8 cellular contexts compared by ENCODE assay signal in the genomic region with DNA sequence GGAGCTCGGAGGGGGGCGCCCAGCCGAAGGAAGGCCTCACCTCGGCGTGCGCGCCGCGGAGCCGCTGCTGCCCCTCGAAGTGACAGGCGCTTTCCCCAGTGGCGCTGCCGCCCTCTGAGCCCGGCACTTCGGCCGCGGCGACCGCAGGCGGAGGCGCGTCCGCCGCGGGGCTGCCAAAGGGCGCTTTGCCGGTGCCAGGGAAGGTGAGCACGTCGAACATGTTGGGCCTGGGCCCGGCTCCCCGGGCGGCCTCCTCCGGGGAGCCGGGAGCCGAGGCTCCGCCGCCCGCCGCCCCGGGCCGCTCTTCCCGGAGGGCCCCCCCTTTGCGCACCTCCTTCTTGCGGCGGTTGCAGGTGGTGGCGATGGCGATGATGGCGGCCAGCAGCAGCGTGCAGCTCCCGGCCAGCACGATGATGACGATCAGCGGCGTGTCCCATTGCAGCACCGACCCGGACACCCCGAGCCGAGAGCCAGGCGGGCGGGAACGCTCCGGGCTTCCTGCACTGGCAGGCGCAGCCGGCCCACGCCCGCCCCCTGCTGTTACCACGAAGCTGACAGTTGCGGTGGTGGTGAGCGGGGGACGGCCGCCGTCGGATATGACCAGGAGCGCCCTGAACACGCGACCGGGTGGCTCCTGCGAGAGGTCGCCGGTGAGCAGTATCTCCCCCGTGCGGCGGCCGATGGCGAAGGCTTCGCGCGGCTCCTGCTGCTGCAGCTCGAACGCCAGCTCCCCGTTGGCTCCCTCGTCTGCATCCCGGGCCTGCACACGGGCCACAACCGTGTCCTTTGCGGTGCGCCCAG. TPM values are rescaled to one million over a fixed set of nuclear protein-coding genes. Genes with fewer than 3 reads are reported as not detected.
DNase-seq lines count a peak whose midpoint lies in the region; ATAC-seq and TF ChIP-seq lines count a peak whose summit lies in the region.

No MANE protein-coding gene starts in this region.

- peaks cover 5 to 9% of the 10 kb centered on the region in 2 donors for H3K36me3 Mint-ChIP-seq in activated T-cell treated with anti-CD3 and anti-CD28 coated beads, Interleukin-2, amount 50 U/mL, for 72 hours (ENCODE audit: insufficient read depth in 2 of 2)

- no peak overlapping the region for H3K27ac Mint-ChIP-seq in activated T-cell treated with anti-CD3 and anti-CD28 coated beads, Interleukin-2, amount 50 U/mL, for 72 hours

- no peaks in the 10 kb centered on the region for H3K9me3 Mint-ChIP-seq in activated T-cell treated with anti-CD3 and anti-CD28 coated beads, Interleukin-2, amount 50 U/mL, for 72 hours

- peak overlapping the region in 2 of 4 donors; percentile 7 to 40 for H3K4me3 ChIP-seq in transverse colon

- peaks cover 33% of the 10 kb centered on the region for H3K4me1 Mint-ChIP-seq in activated T-cell treated with anti-CD3 and anti-CD28 coated beads, Interleukin-2, amount 50 U/mL, for 72 hours (ENCODE audit: low read depth)

- TF ChIP-seq CTCF in transverse colon (IDR thresholded peaks at IDR 0.05), result peak in 4 of 5 experiments; percentile 16 to 50 (median 30)

- no peaks in the 10 kb centered on the region for H3K9me3 ChIP-seq in transverse colon

- H3K27me3 ChIP-seq in transverse colon, result peaks cover 78% of the 10 kb centered on the region

- in situ Hi-C loops in transverse colon (cut with MboI; ENCODE audit: low pct_ligation_motif_present in 1 of 4, low pct_unique_long_range_greater_than_20kb in 1 of 4, low sequenced_read_pairs in 3 of 4), result no loop called here

- intact Hi-C loops in Right ventricle myocardium inferior (cut with DNase I) (no loop called here), cardiac septum (cut with DNase I) (no loop called here), transverse colon (cut with DNase I; ENCODE audit: low total_unique reads) (no loop called here)

- peaks cover 65% of the 10 kb centered on the region for H3K27me3 Mint-ChIP-seq in activated T-cell treated with anti-CD3 and anti-CD28 coated beads, Interleukin-2, amount 50 U/mL, for 72 hours (ENCODE audit: low read depth)

- H3K4me1 ChIP-seq in transverse colon, result peaks cover 0 to 19% (median 14%) of the 10 kb centered on the region in 4 donors

- peak overlapping the region; percentile 66 to 72 for H3K4me3 Mint-ChIP-seq in activated T-cell treated with anti-CD3 and anti-CD28 coated beads, Interleukin-2, amount 50 U/mL, for 72 hours

- TF ChIP-seq EP300 in transverse colon (IDR thresholded peaks at IDR 0.05; ENCODE audit: low read depth), result no peak

- peak; percentile 76 for DNase-seq in Right ventricle myocardium inferior (ENCODE audit: missing footprints)
- no peak for DNase-seq in cardiac septum (ENCODE audit: low spot score)
- DNase-seq in activated T-cell treated with anti-CD3 and anti-CD28 coated beads, Interleukin-2, amount 50 U/mL, for 72 hours, result peak; percentile 64 to 71
- DNase-seq in iPS-NIHi11 (ENCODE audit: low spot score), result peak; percentile 79
- DNase-seq in transverse colon, result peak; percentile 55
- DNase-seq in Kasumi-1 (lab: John Stamatoyannopoulos, UW), result no peak
- no peak for DNase-seq in NCI-H1105 treated with DMSO at 0.1 percent for 48 hours (lab: John Stamatoyannopoulos, UW)

- ATAC-seq in Right ventricle myocardium inferior (no peak), GM18858 (IDR thresholded peaks at IDR 0.05; ENCODE audit: unreplicated experiment) (no peak)
- peak; percentile 65 to 69 for ATAC-seq in activated T-cell treated with anti-CD3 and anti-CD28 coated beads, Interleukin-2, amount 50 U/mL, for 72 hours (replicated peaks in 1 of 2)

- no peak overlapping the region for H3K27ac ChIP-seq in transverse colon

- WGBS in transverse colon (ENCODE audit: low coverage in 1 of 2), 2 donors, result 0 to 25% methylated on average over 8 to 45 of the region's 98 CpGs

- TF ChIP-seq POLR2A in transverse colon (IDR thresholded peaks at IDR 0.05), result no peak

- H3K36me3 ChIP-seq in transverse colon, result no peaks in the 10 kb centered on the region

RNA-seq across cellular contexts. Expression of a gene that starts 2.5 kb away (rescaled TPM):
- 0.05 TPM for total RNA-seq in Right ventricle myocardium inferior
- not detected for total RNA-seq in cardiac septum
- total RNA-seq in activated T-cell treated with anti-CD3 and anti-CD28 coated beads, Interleukin-2, amount 50 U/mL, for 72 hours, result not detected
- 1 to 10 TPM in 2 of 4 donors, not detected in 2; 1.9 to 4.9 TPM for total RNA-seq in transverse colon

Comparison
In these comparisons a context has a peak if more than half of its experiments do, and no peak if none do; other contexts are left out.
1. DNase-seq: peak in Right ventricle myocardium inferior (single experiment), activated T-cell treated with anti-CD3 and anti-CD28 coated beads, Interleukin-2, amount 50 U/mL, for 72 hours (2 of 2), iPS-NIHi11 (single experiment) and transverse colon (single experiment); none in cardiac septum (single experiment), Kasumi-1 (0 of 2) and NCI-H1105 treated with DMSO at 0.1 percent for 48 hours (single experiment).
2. ATAC-seq: peak in activated T-cell treated with anti-CD3 and anti-CD28 coated beads, Interleukin-2, amount 50 U/mL, for 72 hours (2 of 2); none in Right ventricle myocardium inferior (single experiment) and GM18858 (single experiment).